Comparison of ENCODE assay signal across 18 cellular contexts in the genomic region with DNA sequence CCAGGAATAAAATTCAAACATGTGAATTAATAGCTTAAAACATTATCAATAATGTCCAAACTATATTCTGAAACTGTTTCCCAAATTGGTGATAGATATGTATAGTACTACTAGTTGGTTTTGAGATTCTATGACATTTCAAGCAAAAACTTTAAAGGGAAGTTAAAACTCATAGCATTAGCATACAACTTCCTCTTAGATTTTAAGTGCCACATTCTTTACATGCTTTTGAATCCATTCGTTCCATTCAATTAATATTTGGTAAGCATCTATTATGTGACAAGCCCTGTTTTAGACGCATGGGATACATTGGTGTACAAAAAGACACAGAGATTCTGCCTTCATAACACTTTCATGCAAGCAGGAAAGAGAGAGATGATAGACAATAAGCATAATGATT. TPM values are rescaled to one million over a fixed set of nuclear protein-coding genes. Genes with fewer than 3 reads are reported as not detected.
DNase-seq lines count a peak whose midpoint lies in the region; ATAC-seq and TF ChIP-seq lines count a peak whose summit lies in the region.
"Had no signal": no experiment of that assay in that cellular context is flagged by ENCODE, and none has a peak within 500 bp of the region (broad histone marks: within the 10 kb centered on the region; RNA-seq: fewer than 3 reads in every experiment).

No MANE protein-coding gene starts in this region.

- no peak overlapping the region for H3K4me3 Mint-ChIP-seq in activated naive CD4-positive, alpha-beta T cell treated with anti-CD3 and anti-CD28 coated beads, Interleukin-2, amount 10 ng/mL, durations not matched to agents 7 days and 5 days
- H3K4me3 Mint-ChIP-seq in endothelial cell (ENCODE audit: unreplicated experiment) = no peak overlapping the region
- H3K4me3 Mint-ChIP-seq in stimulated activated effector memory CD8-positive, alpha-beta T cell treated with anti-CD3 and anti-CD28 coated beads, Interleukin-12 subunit alpha, Interleukin-12 subunit beta, amount 100 ng/mL, for 72 hours = no peak overlapping the region

- no peak for TF ChIP-seq CTCF in OCI-LY3 (IDR thresholded peaks at IDR 0.05; ENCODE audit: low read depth, low read length)
- TF ChIP-seq CTCF in endothelial cell (IDR thresholded peaks at IDR 0.05; ENCODE audit: unreplicated experiment) = no peak
- TF ChIP-seq CTCF in gastrocnemius medialis (IDR thresholded peaks at IDR 0.05 in 4 of 5, conservative IDR thresholded peaks at IDR 0.05 in 1 of 5) = no peak

- in situ Hi-C loops in gastrocnemius medialis (cut with MboI; ENCODE audit: low sequenced_read_pairs in 4 of 4) = loop anchor here in 1 of 4 donors (10.0 kb wide), 1 partner anchor 45 kb away; a partner anchor contains a TSS

- no peak overlapping the region for H3K4me2 ChIP-seq in OCI-LY3 (ENCODE audit: low read length)

- H3K9ac ChIP-seq in OCI-LY3 (ENCODE audit: low read length) = no peak overlapping the region

- peaks cover 57% of the 10 kb centered on the region for H3K36me3 Mint-ChIP-seq in activated naive CD4-positive, alpha-beta T cell treated with anti-CD3 and anti-CD28 coated beads, Interleukin-2, amount 10 ng/mL, durations not matched to agents 7 days and 5 days
- peaks cover 43% of the 10 kb centered on the region for H3K36me3 Mint-ChIP-seq in endothelial cell (ENCODE audit: low read depth, unreplicated experiment)
- H3K36me3 Mint-ChIP-seq in stimulated activated effector memory CD8-positive, alpha-beta T cell treated with anti-CD3 and anti-CD28 coated beads, Interleukin-12 subunit alpha, Interleukin-12 subunit beta, amount 100 ng/mL, for 72 hours = peaks cover 100% of the 10 kb centered on the region

- no peaks in the 10 kb centered on the region for H3K27me3 Mint-ChIP-seq in activated naive CD4-positive, alpha-beta T cell treated with anti-CD3 and anti-CD28 coated beads, Interleukin-2, amount 10 ng/mL, durations not matched to agents 7 days and 5 days
- H3K27me3 Mint-ChIP-seq in endothelial cell (ENCODE audit: unreplicated experiment) = no peaks in the 10 kb centered on the region

- peak overlapping the region; percentile 2 for H3K27ac Mint-ChIP-seq in activated naive CD4-positive, alpha-beta T cell treated with anti-CD3 and anti-CD28 coated beads, Interleukin-2, amount 10 ng/mL, durations not matched to agents 7 days and 5 days
- H3K27ac Mint-ChIP-seq in endothelial cell (ENCODE audit: unreplicated experiment) = peak overlapping the region; percentile 79
- H3K27ac Mint-ChIP-seq in stimulated activated effector memory CD8-positive, alpha-beta T cell treated with anti-CD3 and anti-CD28 coated beads, Interleukin-12 subunit alpha, Interleukin-12 subunit beta, amount 100 ng/mL, for 72 hours = peak overlapping the region; percentile 39

- H3K27ac ChIP-seq in OCI-LY3 (ENCODE audit: low read length) (peak overlapping the region; percentile 40), gastrocnemius medialis (no peak overlapping the region)

- no peak overlapping the region for H2AFZ ChIP-seq in OCI-LY3 (ENCODE audit: low read depth, low read length)

- peaks cover 12% of the 10 kb centered on the region for H4K20me1 ChIP-seq in OCI-LY3 (ENCODE audit: insufficient read depth, low read length)

- H3K9me3 ChIP-seq in OCI-LY3 (ENCODE audit: insufficient read depth, low read length) = no peaks in the 10 kb centered on the region
- no peaks in the 10 kb centered on the region for H3K9me3 ChIP-seq in gastrocnemius medialis
- H3K9me3 ChIP-seq: MG63 had no signal

- no peaks in the 10 kb centered on the region for H3K9me3 Mint-ChIP-seq in activated naive CD4-positive, alpha-beta T cell treated with anti-CD3 and anti-CD28 coated beads, Interleukin-2, amount 10 ng/mL, durations not matched to agents 7 days and 5 days
- no peaks in the 10 kb centered on the region for H3K9me3 Mint-ChIP-seq in endothelial cell (ENCODE audit: unreplicated experiment)
- no peaks in the 10 kb centered on the region for H3K9me3 Mint-ChIP-seq in stimulated activated effector memory CD8-positive, alpha-beta T cell treated with anti-CD3 and anti-CD28 coated beads, Interleukin-12 subunit alpha, Interleukin-12 subunit beta, amount 100 ng/mL, for 72 hours

- H3K79me2 ChIP-seq in OCI-LY3 (ENCODE audit: low read length) = peaks cover 46% of the 10 kb centered on the region

- CTCF ChIA-PET in activated naive CD4-positive, alpha-beta T cell treated with anti-CD3 and anti-CD28 coated beads, Interleukin-2, amount 10 ng/mL, durations not matched to agents 7 days and 5 days (lab: Charles Lee) = no interaction called here

- H3K36me3 ChIP-seq in OCI-LY3 (replicated peaks; ENCODE audit: low read depth, low read length) (peaks cover 76% of the 10 kb centered on the region), gastrocnemius medialis (peaks cover 2 to 79% of the 10 kb centered on the region in 2 donors)

- H3K27me3 ChIP-seq in OCI-LY3 (ENCODE audit: low read depth, low read length) = no peaks in the 10 kb centered on the region
- no peaks in the 10 kb centered on the region for H3K27me3 ChIP-seq in gastrocnemius medialis
- H3K27me3 ChIP-seq: MG63 had no signal

- TF ChIP-seq POLR2A in gastrocnemius medialis (IDR thresholded peaks at IDR 0.05) = no peak

- ATAC-seq in stimulated activated effector memory CD8-positive, alpha-beta T cell treated with anti-CD3 and anti-CD28 coated beads, Interleukin-12 subunit alpha, Interleukin-12 subunit beta, amount 100 ng/mL, for 72 hours = no peak
- no peak for ATAC-seq in gastrocnemius medialis

- peaks cover 24% of the 10 kb centered on the region for H3K4me1 Mint-ChIP-seq in activated naive CD4-positive, alpha-beta T cell treated with anti-CD3 and anti-CD28 coated beads, Interleukin-2, amount 10 ng/mL, durations not matched to agents 7 days and 5 days
- H3K4me1 Mint-ChIP-seq in endothelial cell (ENCODE audit: unreplicated experiment) = peaks cover 11% of the 10 kb centered on the region
- H3K4me1 Mint-ChIP-seq in stimulated activated effector memory CD8-positive, alpha-beta T cell treated with anti-CD3 and anti-CD28 coated beads, Interleukin-12 subunit alpha, Interleukin-12 subunit beta, amount 100 ng/mL, for 72 hours = peaks cover 19% of the 10 kb centered on the region

- no peak for DNase-seq in activated naive CD4-positive, alpha-beta T cell treated with anti-CD3 and anti-CD28 coated beads, Interleukin-2, amount 10 ng/mL, durations not matched to agents 7 days and 5 days
- DNase-seq in activated naive CD4-positive, alpha-beta T cell (lab: John Stamatoyannopoulos, UW) = no peak
- DNase-seq in endothelial cell (ENCODE audit: low spot score) = no peak
- DNase-seq in stimulated activated effector memory CD8-positive, alpha-beta T cell treated with anti-CD3 and anti-CD28 coated beads, Interleukin-12 subunit alpha, Interleukin-12 subunit beta, amount 100 ng/mL, for 72 hours (ENCODE audit: low spot score in 2 of 2) = no peak
- no peak for DNase-seq in DMS153 treated with DMSO at 0.1 percent for 48 hours (lab: John Stamatoyannopoulos, UW; ENCODE audit: unreplicated experiment)
- DNase-seq in superior temporal gyrus (ENCODE audit: extremely low spot score) = no peak
- no peak for DNase-seq in gastrocnemius medialis
- DNase-seq: anterior cingulate cortex; cerebellar nuclear complex; GDM1; MG63; NCI-H2029; NCI-H510A treated with DMSO at 0.1 percent for 48 hours; stimulated activated CD4-positive, alpha-beta T cell treated with anti-CD3 and anti-CD28 coated beads, Interleukin-4, amount 100 ng/mL, for 1 hour had no signal

- H3K4me1 ChIP-seq in OCI-LY3 (ENCODE audit: low read length) (peaks cover 17% of the 10 kb centered on the region), gastrocnemius medialis (peaks cover 7 to 11% of the 10 kb centered on the region in 2 donors)

- H3K4me3 ChIP-seq in OCI-LY3 (ENCODE audit: low read length) = no peak overlapping the region
- H3K4me3 ChIP-seq in gastrocnemius medialis = no peak overlapping the region
- H3K4me3 ChIP-seq: GM12878, MG63 had no signal

- intact Hi-C loops in gastrocnemius medialis (cut with DNase I; ENCODE audit: low total_unique reads) = no loop called here

RNA-seq across cellular contexts. Expression of a gene that starts 8.9 kb away (rescaled TPM):
- total RNA-seq in endothelial cell (ENCODE audit: unreplicated experiment) = 36.1 TPM
- 10 to 100 TPM; 19.0 to 29.9 (median 26.2) TPM for total RNA-seq in gastrocnemius medialis

RNA-seq across cellular contexts. Expression of a gene that starts 44.4 kb away (rescaled TPM):
- 39.5 TPM for total RNA-seq in endothelial cell (ENCODE audit: unreplicated experiment)
- 10 to 100 TPM; 27.4 to 45.2 (median 34.9) TPM for total RNA-seq in gastrocnemius medialis

RNA-seq across cellular contexts. Expression of a gene that starts 53.7 kb away (rescaled TPM):
- total RNA-seq in endothelial cell (ENCODE audit: unreplicated experiment) (not detected), gastrocnemius medialis (not detected)
- total RNA-seq: GM12878, osteocyte, temporal lobe had no signal

Comparison
In these comparisons a context has a peak if more than half of its experiments do, and no peak if none do; other contexts are left out.
1. H3K27ac Mint-ChIP-seq: peak in every context shown above with its lines; median percentile 79 in endothelial cell; 39 in stimulated activated effector memory CD8-positive, alpha-beta T cell treated with anti-CD3 and anti-CD28 coated beads, Interleukin-12 subunit alpha, Interleukin-12 subunit beta, amount 100 ng/mL, for 72 hours; 2 in activated naive CD4-positive, alpha-beta T cell treated with anti-CD3 and anti-CD28 coated beads, Interleukin-2, amount 10 ng/mL, durations not matched to agents 7 days and 5 days.